25 cellular contexts compared by ENCODE assay signal in genomic region chr4:53783208-53783859, GRCh38.
"Had no signal": no experiment of that assay in that cellular context is flagged by ENCODE, and none has a peak within 500 bp of the region (broad histone marks: within the 10 kb centered on the region; RNA-seq: fewer than 3 reads in every experiment).

No MANE protein-coding gene starts in this region.

- H3K4me2 ChIP-seq: neural progenitor cell had no signal

- H3K27ac ChIP-seq: neural progenitor cell, ovary, parathyroid adenoma, psoas muscle, right lobe of liver, sigmoid colon, thoracic aorta, thyroid gland, tibial nerve, upper lobe of left lung, vagina had no signal

- DNase-seq: occipital lobe; ovary; posterior cingulate gyrus; psoas muscle; right cardiac atrium; right lobe of liver; sigmoid colon; small intestine; stimulated activated CD4-positive, alpha-beta T cell treated with anti-CD3 and anti-CD28 coated beads, Interleukin-15, amount 100 ng/mL, for 24 hours; stimulated activated CD4-positive, alpha-beta T cell treated with anti-CD3 and anti-CD28 coated beads, Interleukin-2, amount 100 ng/mL, for 24 hours; stimulated activated CD4-positive, alpha-beta T cell treated with anti-CD3 and anti-CD28 coated beads, Interleukin-2, amount 100 ng/mL, for 48 hours; stimulated activated CD4-positive, alpha-beta T cell treated with anti-CD3 and anti-CD28 coated beads, Interleukin-4, amount 100 ng/mL, for 24 hours; stimulated activated naive B cell treated with anti-CD40 and anti-IgM and Interleukin-4, amounts not matched to agents 10 μg/mL and 1 μg/mL and 100 μg/mL, for 72 hours; stimulated activated naive CD4-positive, alpha-beta T cell treated with Interleukin-2 at 50 U/mL for 16 hours; stomach; thyroid gland; trophoblast cell; upper lobe of left lung had no signal

- FAIRE-seq: small intestine, urothelium cell line had no signal

- H3K27me3 ChIP-seq: neural progenitor cell, ovary, right lobe of liver, sigmoid colon, thyroid gland, tibial nerve, upper lobe of left lung, vagina had no signal

- H3K36me3 ChIP-seq: neural progenitor cell, ovary, right lobe of liver, sigmoid colon, stomach, thoracic aorta, thyroid gland, tibial nerve, upper lobe of left lung, vagina had no signal

- H3K79me2 ChIP-seq: parathyroid adenoma had no signal

- H3K9ac ChIP-seq: neural progenitor cell, parathyroid adenoma had no signal

- H2AFZ ChIP-seq: neural progenitor cell, parathyroid adenoma had no signal

- H3K4me3 ChIP-seq: neural progenitor cell, ovary, psoas muscle, right lobe of liver, sigmoid colon, stomach, thoracic aorta, thyroid gland, tibial nerve, upper lobe of left lung, vagina had no signal

- ATAC-seq: psoas muscle; right cardiac atrium; right lobe of liver; stimulated activated effector memory CD8-positive, alpha-beta T cell treated with anti-CD3 and anti-CD28 coated beads, Interleukin-12 subunit alpha, Interleukin-12 subunit beta, amount 100 ng/mL, for 72 hours; stimulated activated naive B cell treated with anti-CD40 and anti-IgM and Interleukin-4, amounts not matched to agents 10 μg/mL and 1 μg/mL and 100 μg/mL, for 72 hours had no signal

- H3K4me1 ChIP-seq: neural progenitor cell, parathyroid adenoma, psoas muscle, stomach, thyroid gland, tibial nerve had no signal

- H3K9me3 ChIP-seq: ovary, psoas muscle, right lobe of liver, sigmoid colon, stomach, thoracic aorta, thyroid gland, tibial nerve, upper lobe of left lung, vagina had no signal
